1 cellular context compared by ENCODE assay signal in genomic region chr3:110615454-110615853, GRCh38.
TF ChIP-seq lines count a peak whose summit lies in the region.

No MANE protein-coding gene starts in this region.

TF ChIP-seq in IMR-90, 13 proteins besides CTCF, POLR2A, EP300 and RAD21:
- TF ChIP-seq ELK1 (IDR thresholded peaks at IDR 0.05; ENCODE audit: borderline replicate concordance, low read depth, low read length) (no peak), FOS (IDR thresholded peaks at IDR 0.05; ENCODE audit: low read depth, low read length) (no peak)
